In genomic region chr19:12478234-12478941, GRCh38 we compare ENCODE assay signal across 17 cellular contexts. TPM values are rescaled to one million over a fixed set of nuclear protein-coding genes. Genes with fewer than 3 reads are reported as not detected.
DNase-seq lines count a peak whose midpoint lies in the region; ATAC-seq and TF ChIP-seq lines count a peak whose summit lies in the region.
"Had no signal": no experiment of that assay in that cellular context is flagged by ENCODE, and none has a peak within 500 bp of the region (broad histone marks: within the 10 kb centered on the region; RNA-seq: fewer than 3 reads in every experiment).

No MANE protein-coding gene starts in this region.

- H3K27ac ChIP-seq in CD4-positive, alpha-beta T cell (ENCODE audit: low read depth, low read length), result peak overlapping the region; percentile 51

- no peaks in the 10 kb centered on the region for H3K27me3 Mint-ChIP-seq in CD4-positive, alpha-beta T cell
- H3K27me3 Mint-ChIP-seq in naive B cell, result no peaks in the 10 kb centered on the region
- H3K27me3 Mint-ChIP-seq: stimulated activated naive CD8-positive, alpha-beta T cell treated with anti-CD3 and anti-CD28 coated beads, Interleukin-15, Interleukin-2, amounts not matched to agents 100 ng/mL and 50 ng/mL, for 24 hours; type B pancreatic cell had no signal

- POLR2A ChIA-PET in CD4-positive, alpha-beta T cell (lab: Charles Lee), result interaction anchor here (0.6 to 1.7 kb wide), 3 partner anchors 19 to 185 kb away, joined by 3 to 5 read pairs (median 3); partner anchors contain the start of gene ZNF443

- intact Hi-C loops in CD4-positive, alpha-beta T cell (cut with DNase I, micrococcal nuclease), result no loop called here

- H3K4me1 Mint-ChIP-seq in CD4-positive, alpha-beta T cell (ENCODE audit: low read depth), result peaks cover 50% of the 10 kb centered on the region
- peaks cover 23 to 71% (median 47%) of the 10 kb centered on the region in 3 donors for H3K4me1 Mint-ChIP-seq in naive B cell

- peaks cover 14% of the 10 kb centered on the region for H3K36me3 Mint-ChIP-seq in CD4-positive, alpha-beta T cell (ENCODE audit: low read depth)
- peaks cover 0 to 5% of the 10 kb centered on the region in 2 donors for H3K36me3 Mint-ChIP-seq in naive B cell

- no peaks in the 10 kb centered on the region for H3K27me3 ChIP-seq in CD4-positive, alpha-beta T cell (ENCODE audit: control insufficient read depth, insufficient read depth, low read length)
- H3K27me3 ChIP-seq: heart right ventricle had no signal

- CTCF ChIA-PET in CD4-positive, alpha-beta T cell (lab: Charles Lee), result interaction anchor here (1.1 to 2.3 kb wide), 2 partner anchors 15 to 17 kb away, joined by 3 to 11 read pairs; no protein-coding TSS in a partner anchor

- TF ChIP-seq CTCF in CD4-positive, alpha-beta T cell (IDR thresholded peaks at IDR 0.05), result no peak

- peak overlapping the region; percentile 42 for H3K4me3 Mint-ChIP-seq in CD4-positive, alpha-beta T cell
- H3K4me3 Mint-ChIP-seq in naive B cell, result peak overlapping the region in 1 of 8 donors; percentile 22
- H3K4me3 Mint-ChIP-seq: activated T-cell treated with anti-CD3 and anti-CD28 coated beads, Interleukin-2, amount 50 U/mL, for 4 hours; stimulated activated naive CD8-positive, alpha-beta T cell treated with anti-CD3 and anti-CD28 coated beads, Interleukin-15, Interleukin-2, amounts not matched to agents 100 ng/mL and 50 ng/mL, for 24 hours; type B pancreatic cell had no signal

- H3K9me3 Mint-ChIP-seq in CD4-positive, alpha-beta T cell, result no peaks in the 10 kb centered on the region
- H3K9me3 Mint-ChIP-seq in naive B cell, result no peaks in the 10 kb centered on the region
- H3K9me3 Mint-ChIP-seq: activated T-cell treated with anti-CD3 and anti-CD28 coated beads, Interleukin-2, amount 50 U/mL, for 4 hours had no signal

- H3K9me3 ChIP-seq in CD4-positive, alpha-beta T cell (ENCODE audit: control insufficient read depth, low read length), result peaks cover 4% of the 10 kb centered on the region

- DNase-seq in CD4-positive, alpha-beta T cell, result no peak
- DNase-seq in COR-L47 (lab: John Stamatoyannopoulos, UW) (peak; percentile 2), RPMI8226 (peak; percentile 91), naive B cell (no peak), SHP77 treated with DMSO at 0.1 percent for 48 hours (lab: John Stamatoyannopoulos, UW) (no peak)
- no peak for DNase-seq in effector CD4-positive, alpha-beta T cell
- DNase-seq: activated CD8-positive, alpha-beta memory T cell treated with anti-CD3 and anti-CD28 coated beads for 24 hours; activated T-cell treated with anti-CD3 and anti-CD28 coated beads, Interleukin-2, amount 50 U/mL, for 4 hours; cortex of kidney; DMS79 treated with DMSO at 0.1 percent for 48 hours; heart right ventricle; NCI-H345; NK-92 treated with Interleukin-12 subunit alpha and Interleukin-12 subunit beta, amount 100 ng/mL, for 24 hours; small intestine had no signal

- peak; percentile 76 for ATAC-seq in CD4-positive, alpha-beta T cell (ENCODE audit: poor library complexity)
- no peak for ATAC-seq in naive B cell (ENCODE audit: low read depth in 2 of 2)
- no peak for ATAC-seq in HG03342 (IDR thresholded peaks at IDR 0.05; ENCODE audit: unreplicated experiment)
- ATAC-seq: activated T-cell treated with anti-CD3 and anti-CD28 coated beads, Interleukin-2, amount 50 U/mL, for 4 hours had no signal

- H3K27ac Mint-ChIP-seq in CD4-positive, alpha-beta T cell, result peak overlapping the region; percentile 72
- peak overlapping the region in 5 of 6 donors; percentile 13 to 78 (median 42) for H3K27ac Mint-ChIP-seq in naive B cell
- H3K27ac Mint-ChIP-seq: stimulated activated naive CD8-positive, alpha-beta T cell treated with anti-CD3 and anti-CD28 coated beads, Interleukin-15, Interleukin-2, amounts not matched to agents 100 ng/mL and 50 ng/mL, for 24 hours; type B pancreatic cell had no signal

RNA-seq across cellular contexts. Expression of gene ZNF709, which starts 6.2 kb away (rescaled TPM):
- 1 to 10 TPM; 3.5 to 3.7 TPM for total RNA-seq in CD4-positive, alpha-beta T cell
- polyA plus RNA-seq in naive B cell (ENCODE audit: low read depth in 6 of 6), result 1 to 10 TPM in 5 of 6 donors, not detected in 1; 1.4 to 2.8 (median 2.3) TPM

RNA-seq across cellular contexts. Expression of gene ZNF443, which starts 37.6 kb away (rescaled TPM):
- 1 to 10 TPM; 1.8 to 2.0 TPM for total RNA-seq in CD4-positive, alpha-beta T cell
- 1 to 10 TPM; 1.4 to 4.3 (median 3.1) TPM for polyA plus RNA-seq in naive B cell (ENCODE audit: low read depth in 6 of 6)

Comparison
In these comparisons a context has a peak if more than half of its experiments do, and no peak if none do; other contexts are left out.
1. DNase-seq: peak in COR-L47 (single experiment) and RPMI8226 (single experiment); none in CD4-positive, alpha-beta T cell (0 of 10), naive B cell (single experiment), SHP77 treated with DMSO at 0.1 percent for 48 hours (single experiment) and effector CD4-positive, alpha-beta T cell (single experiment).